Comparison of ENCODE assay signal across 1 cellular context in the genomic region with DNA sequence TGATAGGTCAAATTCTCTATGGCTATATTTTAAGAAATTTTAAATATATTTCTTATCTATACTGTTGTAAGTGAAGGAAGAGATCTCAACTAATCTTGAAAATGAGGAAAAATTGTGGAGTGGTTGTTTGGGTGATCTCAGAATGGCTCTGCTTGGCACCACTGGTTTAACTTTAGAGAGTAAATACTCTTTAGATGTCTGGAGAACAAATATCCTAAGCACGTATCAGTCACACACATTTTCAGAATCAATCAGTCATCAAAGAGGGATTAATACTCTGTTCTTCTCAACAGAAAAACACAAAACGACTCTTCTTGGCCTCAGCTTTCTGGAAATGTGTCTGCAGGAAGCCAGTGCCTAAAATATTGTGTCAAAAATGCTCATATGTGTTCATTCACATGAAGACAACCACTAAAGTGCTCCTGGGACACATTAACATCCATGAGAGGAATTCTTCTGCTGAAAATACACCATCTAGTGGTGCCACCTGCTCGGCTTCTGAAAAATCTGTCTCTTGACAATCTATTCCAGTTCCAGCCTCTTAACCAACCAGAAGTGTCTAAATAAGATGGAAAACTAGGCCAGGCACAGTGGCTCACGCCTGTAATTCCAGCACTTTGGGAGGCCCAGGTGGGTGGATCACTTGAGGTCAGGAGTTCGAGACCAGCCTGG.
TF ChIP-seq lines count a peak whose summit lies in the region.

No MANE protein-coding gene starts in this region.

TF ChIP-seq in A549, 52 proteins besides CTCF, POLR2A, EP300 and RAD21:
- TF ChIP-seq SMC3 (IDR thresholded peaks at IDR 0.05) (peak; percentile 39; the same call in 2 of the 3 replicates), NR3C1 (IDR thresholded peaks at IDR 0.05) (no peak)
TF ChIP-seq in A549: peak in this region for 1.
